ENCODE assay signal across 8 cellular contexts in genomic region chr3:53073553-53074365, GRCh38. TPM values are rescaled to one million over a fixed set of nuclear protein-coding genes. Genes with fewer than 3 reads are reported as not detected.
DNase-seq lines count a peak whose midpoint lies in the region; ATAC-seq and TF ChIP-seq lines count a peak whose summit lies in the region.

No MANE protein-coding gene starts in this region.

- H4K20me1 ChIP-seq in mammary epithelial cell (ENCODE audit: insufficient read depth, low read length): no peaks in the 10 kb centered on the region

- no peaks in the 10 kb centered on the region for H3K9me3 Mint-ChIP-seq in stimulated activated naive CD8-positive, alpha-beta T cell treated with anti-CD3 and anti-CD28 coated beads, Interleukin-15, Interleukin-2, amounts not matched to agents 100 ng/mL and 50 ng/mL, for 24 hours
- no peaks in the 10 kb centered on the region for H3K9me3 Mint-ChIP-seq in mesothelial cell of epicardium

- peak overlapping the region; percentile 44 to 67 (median 62) for H3K4me3 ChIP-seq in mammary epithelial cell (replicated peaks in 1 of 3; ENCODE audit: insufficient read depth in 1 of 3, low read depth in 2 of 3, low read length in 3 of 3)

- H3K4me2 ChIP-seq in mammary epithelial cell (ENCODE audit: insufficient read depth, low read depth, low read length): peak overlapping the region; percentile 95

- no TSS peak for BruUV-seq in mammary epithelial cell (replicated peaks; lab: Mats Ljungman, UMichigan)

- H3K36me3 ChIP-seq in mammary epithelial cell (ENCODE audit: insufficient read depth, low read length): no peaks in the 10 kb centered on the region

- DNase-seq in stimulated activated naive CD8-positive, alpha-beta T cell treated with anti-CD3 and anti-CD28 coated beads, Interleukin-15, Interleukin-2, amounts not matched to agents 100 U/mL and 50 U/mL, for 24 hours: no peak
- DNase-seq in mammary epithelial cell: no peak
- no peak for DNase-seq in mesothelial cell of epicardium (ENCODE audit: low spot score in 2 of 2, unreplicated experiment in 2 of 2)
- no peak for DNase-seq in hypothalamus (lab: John Stamatoyannopoulos, UW)
- no peak for DNase-seq in DMS 273 treated with DMSO at 0.1 percent for 48 hours (lab: John Stamatoyannopoulos, UW)

- CTCF ChIA-PET in mammary epithelial cell (lab: Charles Lee; ENCODE audit: low non-redundant PET): interaction anchor here (0.6 kb wide), 1 partner anchor 110 kb away, joined by 3 read pairs; no protein-coding TSS in a partner anchor

- peaks cover 14% of the 10 kb centered on the region for H3K4me1 Mint-ChIP-seq in stimulated activated naive CD8-positive, alpha-beta T cell treated with anti-CD3 and anti-CD28 coated beads, Interleukin-15, Interleukin-2, amounts not matched to agents 100 ng/mL and 50 ng/mL, for 24 hours (ENCODE audit: low read depth)
- peaks cover 11% of the 10 kb centered on the region for H3K4me1 Mint-ChIP-seq in mesothelial cell of epicardium

- H3K27ac Mint-ChIP-seq in stimulated activated naive CD8-positive, alpha-beta T cell treated with anti-CD3 and anti-CD28 coated beads, Interleukin-15, Interleukin-2, amounts not matched to agents 100 ng/mL and 50 ng/mL, for 24 hours: peak overlapping the region; percentile 94
- H3K27ac Mint-ChIP-seq in mesothelial cell of epicardium: no peak overlapping the region

- H3K9me3 ChIP-seq in mammary epithelial cell (replicated peaks; ENCODE audit: insufficient read depth, low read length): no peaks in the 10 kb centered on the region

- no peaks in the 10 kb centered on the region for H3K27me3 Mint-ChIP-seq in stimulated activated naive CD8-positive, alpha-beta T cell treated with anti-CD3 and anti-CD28 coated beads, Interleukin-15, Interleukin-2, amounts not matched to agents 100 ng/mL and 50 ng/mL, for 24 hours
- peaks cover 6% of the 10 kb centered on the region for H3K27me3 Mint-ChIP-seq in mesothelial cell of epicardium (ENCODE audit: low read depth)

- dilution Hi-C loops in mammary epithelial cell (cut with HindIII; ENCODE audit: low sequenced_read_pairs): no loop called here

- peak overlapping the region; percentile 85 for H3K4me3 Mint-ChIP-seq in stimulated activated naive CD8-positive, alpha-beta T cell treated with anti-CD3 and anti-CD28 coated beads, Interleukin-15, Interleukin-2, amounts not matched to agents 100 ng/mL and 50 ng/mL, for 24 hours
- H3K4me3 Mint-ChIP-seq in mesothelial cell of epicardium: peak overlapping the region; percentile 72

- 38% methylated on average over 14 of the region's 17 CpGs for WGBS in mammary epithelial cell (ENCODE audit: low coverage, missing lambda C conversion rate)

- no peak for ATAC-seq in stimulated activated naive CD8-positive, alpha-beta T cell treated with anti-CD3 and anti-CD28 coated beads, Interleukin-15, Interleukin-2, amounts not matched to agents 100 U/mL and 50 U/mL, for 24 hours
- ATAC-seq in HG02981 (IDR thresholded peaks at IDR 0.05; ENCODE audit: unreplicated experiment): no peak
- ATAC-seq in HG03460 (IDR thresholded peaks at IDR 0.05; ENCODE audit: unreplicated experiment): no peak

- no peaks in the 10 kb centered on the region for H3K36me3 Mint-ChIP-seq in stimulated activated naive CD8-positive, alpha-beta T cell treated with anti-CD3 and anti-CD28 coated beads, Interleukin-15, Interleukin-2, amounts not matched to agents 100 ng/mL and 50 ng/mL, for 24 hours (ENCODE audit: low read depth)
- no peaks in the 10 kb centered on the region for H3K36me3 Mint-ChIP-seq in mesothelial cell of epicardium

- H3K27ac ChIP-seq in mammary epithelial cell (ENCODE audit: insufficient read depth, low read depth, low read length): no peak overlapping the region

- H3K9ac ChIP-seq in mammary epithelial cell (ENCODE audit: insufficient read depth, low read length): no peak overlapping the region

- TF ChIP-seq CTCF in mammary epithelial cell (conservative IDR thresholded peaks at IDR 0.05 in 1 of 2, IDR thresholded peaks at IDR 0.05 in 1 of 2; ENCODE audit: extremely low read depth in 1 of 2, insufficient read depth in 1 of 2, low read depth in 1 of 2, low read length in 2 of 2) (no peak), mesothelial cell of epicardium (IDR thresholded peaks at IDR 0.05; ENCODE audit: unreplicated experiment) (no peak)

- no peaks in the 10 kb centered on the region for H3K27me3 ChIP-seq in mammary epithelial cell (ENCODE audit: insufficient read depth, low read length)

- in situ Hi-C loops in mammary epithelial cell (cut with MboI; ENCODE audit: low sequenced_read_pairs in 2 of 2): loop anchor here (10.0 to 25.0 kb wide), 2 partner anchors 229 to 336 kb away; no protein-coding TSS in a partner anchor

- no peaks in the 10 kb centered on the region for H3K79me2 ChIP-seq in mammary epithelial cell (ENCODE audit: insufficient read depth, low read length)

- H2AFZ ChIP-seq in mammary epithelial cell (ENCODE audit: low read depth, low read length): peak overlapping the region; percentile 100

- intact Hi-C loops in mammary epithelial cell (cut with micrococcal nuclease): loop anchor here (2.0 to 5.0 kb wide), 4 partner anchors 83 to 646 kb away; partner anchors contain the start of gene STIMATE

- peaks cover 19% of the 10 kb centered on the region for H3K4me1 ChIP-seq in mammary epithelial cell (ENCODE audit: insufficient read depth, low read length)

RNA-seq across cellular contexts. Expression of gene SFMBT1, which starts 27.9 kb away (rescaled TPM):
- 10 to 100 TPM in 1 of 2 donors, 1 to 10 TPM in 1; 8.7 to 21.5 TPM for total RNA-seq in mammary epithelial cell
- polyA plus RNA-seq in mammary epithelial cell: 5.7 TPM
- 40.5 TPM for polyA minus RNA-seq in mammary epithelial cell
- 4.1 to 5.4 TPM (median 4.4 TPM) in 3 replicates for total RNA-seq in mesothelial cell of epicardium

RNA-seq across cellular contexts. Expression of gene RFT1, which starts 56.5 kb away (rescaled TPM):
- total RNA-seq in mammary epithelial cell (10 to 100 TPM; 15.2 to 29.3 TPM), mesothelial cell of epicardium (27.7 to 30.4 TPM (median 28.3 TPM) in 3 replicates)
- 23.4 TPM for polyA plus RNA-seq in mammary epithelial cell
- polyA minus RNA-seq in mammary epithelial cell: 52.3 TPM
